27 cellular contexts compared by ENCODE assay signal in genomic region chr20:54549523-54550326, GRCh38.
"Had no signal": no experiment of that assay in that cellular context is flagged by ENCODE, and none has a peak within 500 bp of the region (broad histone marks: within the 10 kb centered on the region; RNA-seq: fewer than 3 reads in every experiment).

No MANE protein-coding gene starts in this region.

- DNase-seq: activated CD4-positive, alpha-beta T cell treated with anti-CD3 and anti-CD28 coated beads for 1 hour; activated T-cell treated with anti-CD3 and anti-CD28 coated beads, Interleukin-2, amount 50 U/mL, for 24 hours; adrenal gland; dermis blood vessel endothelial cell; effector memory CD4-positive, alpha-beta T cell; head of caudate nucleus; left ventricle myocardium superior; mammary epithelial cell; posterior cingulate gyrus; small intestine; stimulated activated CD4-positive, alpha-beta T cell treated with anti-CD3 and anti-CD28 coated beads, Interleukin-2, amount 100 ng/mL, for 24 hours; stomach; T-helper 9 cell; testis had no signal

- H3K36me3 Mint-ChIP-seq: activated naive CD4-positive, alpha-beta T cell treated with anti-CD3 and anti-CD28 coated beads, Interleukin-2, amount 50 U/mL, for 72 hours; mesothelial cell of epicardium; natural killer cell treated with Interleukin-12 subunit alpha and Interleukin-12 subunit beta and Interleukin-15 and Interleukin-18, amount 100 ng/mL, for 72 hours; stimulated activated memory B cell treated with anti-CD40 and anti-IgM and Interleukin-4, amounts not matched to agents 10 μg/mL and 1 μg/mL and 100 μg/mL, for 72 hours; type B pancreatic cell had no signal

- H3K27ac Mint-ChIP-seq: activated naive CD4-positive, alpha-beta T cell treated with anti-CD3 and anti-CD28 coated beads, Interleukin-2, amount 50 U/mL, for 72 hours; activated T-cell treated with anti-CD3 and anti-CD28 coated beads, Interleukin-2, amount 50 U/mL, for 24 hours; activated T-helper 17 cell treated with anti-CD3 and anti-CD28 coated beads, Interleukin-2, amount 50 U/mL, for 72 hours; mesothelial cell of epicardium; natural killer cell treated with Interleukin-12 subunit alpha and Interleukin-12 subunit beta and Interleukin-15 and Interleukin-18, amount 100 ng/mL, for 72 hours; stimulated activated memory B cell treated with anti-CD40 and anti-IgM and Interleukin-4, amounts not matched to agents 10 μg/mL and 1 μg/mL and 100 μg/mL, for 72 hours; type B pancreatic cell had no signal

- H3K36me3 ChIP-seq: adrenal gland, ascending aorta, gastroesophageal sphincter, stomach, vagina had no signal

- H3K9me3 ChIP-seq: adrenal gland, ascending aorta, gastroesophageal sphincter, testis, vagina had no signal

- H3K27ac ChIP-seq: adrenal gland, ascending aorta, gastroesophageal sphincter, stomach, testis, vagina had no signal

- H3K4me1 Mint-ChIP-seq: activated T-helper 17 cell treated with anti-CD3 and anti-CD28 coated beads, Interleukin-2, amount 50 U/mL, for 72 hours; mesothelial cell of epicardium; stimulated activated memory B cell treated with anti-CD40 and anti-IgM and Interleukin-4, amounts not matched to agents 10 μg/mL and 1 μg/mL and 100 μg/mL, for 72 hours had no signal

- H3K27me3 ChIP-seq: adrenal gland, ascending aorta, gastroesophageal sphincter, stomach, testis, vagina had no signal

- H3K9me3 Mint-ChIP-seq: activated T-helper 17 cell treated with anti-CD3 and anti-CD28 coated beads, Interleukin-2, amount 50 U/mL, for 72 hours; natural killer cell treated with Interleukin-12 subunit alpha and Interleukin-12 subunit beta and Interleukin-15 and Interleukin-18, amount 100 ng/mL, for 72 hours; stimulated activated memory B cell treated with anti-CD40 and anti-IgM and Interleukin-4, amounts not matched to agents 10 μg/mL and 1 μg/mL and 100 μg/mL, for 72 hours; type B pancreatic cell had no signal

- FAIRE-seq: bronchial epithelial cell, islet of Langerhans, small intestine had no signal

- ATAC-seq: esophagus mucosa; gastroesophageal sphincter; left ventricle myocardium superior; natural killer cell treated with Interleukin-12 subunit alpha and Interleukin-12 subunit beta and Interleukin-15 and Interleukin-18, amount 100 ng/mL, for 72 hours; sciatic nerve; stimulated activated memory B cell treated with anti-CD40 and anti-IgM and Interleukin-4, amounts not matched to agents 10 μg/mL and 1 μg/mL and 100 μg/mL, for 72 hours had no signal

- H3K4me1 ChIP-seq: adrenal gland, ascending aorta, gastroesophageal sphincter, stomach, testis, vagina had no signal

- H3K4me3 ChIP-seq: adrenal gland, ascending aorta, gastroesophageal sphincter, stomach, testis, vagina had no signal

- H3K27me3 Mint-ChIP-seq: natural killer cell treated with Interleukin-12 subunit alpha and Interleukin-12 subunit beta and Interleukin-15 and Interleukin-18, amount 100 ng/mL, for 72 hours; stimulated activated memory B cell treated with anti-CD40 and anti-IgM and Interleukin-4, amounts not matched to agents 10 μg/mL and 1 μg/mL and 100 μg/mL, for 72 hours; type B pancreatic cell had no signal

- H3K4me3 Mint-ChIP-seq: activated T-cell treated with anti-CD3 and anti-CD28 coated beads, Interleukin-2, amount 50 U/mL, for 24 hours; activated T-helper 17 cell treated with anti-CD3 and anti-CD28 coated beads, Interleukin-2, amount 50 U/mL, for 72 hours; mesothelial cell of epicardium; natural killer cell treated with Interleukin-12 subunit alpha and Interleukin-12 subunit beta and Interleukin-15 and Interleukin-18, amount 100 ng/mL, for 72 hours; stimulated activated memory B cell treated with anti-CD40 and anti-IgM and Interleukin-4, amounts not matched to agents 10 μg/mL and 1 μg/mL and 100 μg/mL, for 72 hours; type B pancreatic cell had no signal
